In the genomic region with DNA sequence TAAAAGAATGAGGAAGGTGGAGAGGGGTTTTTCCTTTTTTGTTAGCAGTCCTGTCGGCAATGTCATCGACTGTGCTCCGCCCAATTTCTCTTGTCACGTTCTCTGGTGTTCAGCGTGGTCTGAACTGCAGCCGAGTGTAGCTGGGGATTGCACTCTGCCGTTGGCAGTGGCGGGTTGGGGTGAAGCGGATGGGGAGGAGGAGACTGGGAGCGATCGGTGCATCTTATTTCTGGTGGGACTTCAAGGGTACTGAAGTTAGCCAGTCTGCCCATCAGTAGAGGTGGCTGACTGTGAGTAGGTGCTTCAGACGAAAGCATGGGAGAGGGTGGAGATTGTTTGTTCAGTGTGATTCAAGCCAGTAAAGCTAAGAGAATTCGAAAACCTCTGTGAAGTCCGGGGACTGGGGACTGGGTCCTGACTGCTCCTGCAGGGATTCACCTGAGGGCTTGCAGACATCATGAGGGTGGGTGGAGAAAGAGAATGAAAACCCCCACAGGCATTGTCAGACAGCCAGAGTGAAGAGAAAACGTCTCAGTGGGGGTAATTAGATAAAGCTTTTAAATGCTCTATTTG, we compare ENCODE assay signal across 9 cellular contexts. TPM values are rescaled to one million over a fixed set of nuclear protein-coding genes. Genes with fewer than 3 reads are reported as not detected.
DNase-seq lines count a peak whose midpoint lies in the region; ATAC-seq lines count a peak whose summit lies in the region.
"Had no signal": no experiment of that assay in that cellular context is flagged by ENCODE, and none has a peak within 500 bp of the region (broad histone marks: within the 10 kb centered on the region; RNA-seq: fewer than 3 reads in every experiment).

No MANE protein-coding gene starts in this region.

- peak overlapping the region; percentile 25 for H3K27ac ChIP-seq in thymus (ENCODE audit: low read depth)
- H3K27ac ChIP-seq: VCaP had no signal

- DNase-seq in NCI-H187 treated with DMSO at 0.1 percent for 48 hours (lab: John Stamatoyannopoulos, UW) = peak; percentile 27
- no peak for DNase-seq in NCI-H187 (lab: John Stamatoyannopoulos, UW)
- DNase-seq in NCI-H69 (lab: John Stamatoyannopoulos, UW) = peak; percentile 91
- DNase-seq in activated naive CD4-positive, alpha-beta T cell treated with anti-CD3 and anti-CD28 coated beads, Interleukin-2, amount 10 ng/mL, durations not matched to agents 7 days and 5 days = peak; percentile 63
- DNase-seq in left kidney (ENCODE audit: low read depth, low spot score) = peak; percentile 59
- DNase-seq in anterior cingulate cortex (lab: John Stamatoyannopoulos, UW) = no peak

- H3K4me1 Mint-ChIP-seq in activated naive CD4-positive, alpha-beta T cell treated with anti-CD3 and anti-CD28 coated beads, Interleukin-2, amount 10 ng/mL, durations not matched to agents 7 days and 5 days = peaks cover 80% of the 10 kb centered on the region

- H3K27me3 Mint-ChIP-seq in activated naive CD4-positive, alpha-beta T cell treated with anti-CD3 and anti-CD28 coated beads, Interleukin-2, amount 10 ng/mL, durations not matched to agents 7 days and 5 days = peaks cover 6% of the 10 kb centered on the region

- no peaks in the 10 kb centered on the region for H3K36me3 ChIP-seq in thymus (ENCODE audit: control insufficient read depth, insufficient read depth)

- peaks cover 12% of the 10 kb centered on the region for H3K4me1 ChIP-seq in thymus (ENCODE audit: control insufficient read depth, insufficient read depth, low read length)

- ATAC-seq in HG03045 (IDR thresholded peaks at IDR 0.05; ENCODE audit: unreplicated experiment) = no peak

- 28% methylated on average over 15 of the region's 15 CpGs for WGBS in thymus

- CTCF ChIA-PET in activated naive CD4-positive, alpha-beta T cell treated with anti-CD3 and anti-CD28 coated beads, Interleukin-2, amount 10 ng/mL, durations not matched to agents 7 days and 5 days (lab: Charles Lee) = interaction anchor here (1.0 to 1.6 kb wide), 3 partner anchors 22 to 126 kb away, joined by 3 read pairs; no protein-coding TSS in a partner anchor

- peaks cover 12% of the 10 kb centered on the region for H3K36me3 Mint-ChIP-seq in activated naive CD4-positive, alpha-beta T cell treated with anti-CD3 and anti-CD28 coated beads, Interleukin-2, amount 10 ng/mL, durations not matched to agents 7 days and 5 days

- H3K27me3 ChIP-seq in thymus (ENCODE audit: control insufficient read depth, insufficient read depth) = no peaks in the 10 kb centered on the region

- H3K9me3 ChIP-seq in thymus (ENCODE audit: control insufficient read depth) = no peaks in the 10 kb centered on the region

- H3K4me3 Mint-ChIP-seq in activated naive CD4-positive, alpha-beta T cell treated with anti-CD3 and anti-CD28 coated beads, Interleukin-2, amount 10 ng/mL, durations not matched to agents 7 days and 5 days = peak overlapping the region; percentile 51

- H3K27ac Mint-ChIP-seq in activated naive CD4-positive, alpha-beta T cell treated with anti-CD3 and anti-CD28 coated beads, Interleukin-2, amount 10 ng/mL, durations not matched to agents 7 days and 5 days = no peak overlapping the region

- H3K9me3 Mint-ChIP-seq in activated naive CD4-positive, alpha-beta T cell treated with anti-CD3 and anti-CD28 coated beads, Interleukin-2, amount 10 ng/mL, durations not matched to agents 7 days and 5 days = no peaks in the 10 kb centered on the region

- no peak overlapping the region for H3K4me3 ChIP-seq in thymus (ENCODE audit: low read length)

RNA-seq across cellular contexts. Expression of a gene that starts 5.1 kb away (rescaled TPM):
- 9.2 TPM for polyA plus RNA-seq in thymus

Comparison
In these comparisons a context has a peak if more than half of its experiments do, and no peak if none do; other contexts are left out.
1. DNase-seq: peak in NCI-H187 treated with DMSO at 0.1 percent for 48 hours (single experiment), NCI-H69 (single experiment), activated naive CD4-positive, alpha-beta T cell treated with anti-CD3 and anti-CD28 coated beads, Interleukin-2, amount 10 ng/mL, durations not matched to agents 7 days and 5 days (single experiment) and left kidney (single experiment); none in NCI-H187 (0 of 2) and anterior cingulate cortex (0 of 58).